9 cellular contexts compared by ENCODE assay signal in the genomic region with DNA sequence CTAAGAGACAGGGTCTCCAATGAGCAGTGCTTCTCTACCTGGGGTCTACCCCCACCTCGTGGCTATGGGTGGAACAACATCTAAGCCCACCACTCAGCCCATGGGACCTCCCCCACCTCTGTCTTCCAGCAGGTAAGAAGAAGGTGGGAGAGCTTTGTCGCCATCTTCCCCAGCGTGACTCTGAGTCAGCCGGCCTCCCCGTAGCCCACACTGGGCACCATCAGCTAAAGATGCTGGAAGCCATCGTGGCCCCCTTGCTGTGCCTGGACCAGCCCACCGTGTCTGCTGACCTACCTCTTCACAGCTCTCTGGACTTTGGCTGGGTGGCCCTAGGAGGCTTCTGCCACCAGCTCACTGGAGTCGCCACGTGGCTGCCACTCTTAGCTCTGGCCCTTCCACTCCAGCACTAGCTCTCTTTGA. TPM values are rescaled to one million over a fixed set of nuclear protein-coding genes. Genes with fewer than 3 reads are reported as not detected.
A peak's percentile ranks its signal among the peaks of the same experiment; 100 is the strongest.
DNase-seq lines count a peak whose midpoint lies in the region; ATAC-seq and TF ChIP-seq lines count a peak whose summit lies in the region.
"Had no signal": no experiment of that assay in that cellular context is flagged by ENCODE, and none has a peak within 500 bp of the region (broad histone marks: within the 10 kb centered on the region; RNA-seq: fewer than 3 reads in every experiment).

No MANE protein-coding gene starts in this region.

- no peak for TF ChIP-seq POLR2A in suprapubic skin (IDR thresholded peaks at IDR 0.05)

- H3K4me3 ChIP-seq in thoracic aorta, result no peak overlapping the region
- no peak overlapping the region for H3K4me3 ChIP-seq in suprapubic skin

- TF ChIP-seq CTCF in glutamatergic neuron (IDR thresholded peaks at IDR 0.05; ENCODE audit: partially characterized antibody, unreplicated experiment) (peak; percentile 85), thoracic aorta (IDR thresholded peaks at IDR 0.05) (peak; percentile 38), suprapubic skin (IDR thresholded peaks at IDR 0.05) (peak in 1 of 2 donors; percentile 26)

- WGBS in suprapubic skin, result 83% methylated on average over 4 of the region's 9 CpGs

- H3K27me3 ChIP-seq in thoracic aorta (replicated peaks; ENCODE audit: insufficient read depth) (no peaks in the 10 kb centered on the region), suprapubic skin (no peaks in the 10 kb centered on the region)

- H3K36me3 ChIP-seq in thoracic aorta (no peaks in the 10 kb centered on the region), suprapubic skin (no peaks in the 10 kb centered on the region)

- peak; percentile 20 for DNase-seq in activated CD8-positive, alpha-beta memory T cell treated with anti-CD3 and anti-CD28 coated beads, Interleukin-2, amount 50 U/mL, for 4 hours
- no peak for DNase-seq in activated CD8-positive, alpha-beta memory T cell treated with anti-CD3 and anti-CD28 coated beads, Interleukin-2, amount 10 ng/mL, durations not matched to agents 7 days and 5 days
- peak; percentile 75 for DNase-seq in SK-N-DZ (ENCODE audit: low spot score)
- peak; percentile 78 for DNase-seq in glutamatergic neuron
- no peak for DNase-seq in thoracic aorta (ENCODE audit: low spot score)
- no peak for DNase-seq in suprapubic skin (ENCODE audit: low spot score in 2 of 2)
- no peak for DNase-seq in epidermal melanocyte (ENCODE audit: insufficient read length, low spot score)
- DNase-seq: naive B cell had no signal

- H3K4me3 Mint-ChIP-seq in activated CD8-positive, alpha-beta memory T cell treated with anti-CD3 and anti-CD28 coated beads, Interleukin-2, amount 10 ng/mL, durations not matched to agents 7 days and 5 days, result no peak overlapping the region
- no peak overlapping the region for H3K4me3 Mint-ChIP-seq in glutamatergic neuron (ENCODE audit: unreplicated experiment)
- H3K4me3 Mint-ChIP-seq: naive B cell had no signal

- CTCF ChIA-PET in activated CD8-positive, alpha-beta memory T cell treated with anti-CD3 and anti-CD28 coated beads, Interleukin-2, amount 10 ng/mL, durations not matched to agents 7 days and 5 days (lab: Charles Lee), result interaction anchor here (0.9 to 1.5 kb wide), 6 partner anchors 10 to 93 kb away, joined by 3 to 4 read pairs (median 3); no protein-coding TSS in a partner anchor

- H3K4me1 ChIP-seq in thoracic aorta (ENCODE audit: control insufficient read depth in 1 of 2, low read depth in 2 of 2), result peaks cover 10 to 12% of the 10 kb centered on the region in 2 donors
- peaks cover 6% of the 10 kb centered on the region for H3K4me1 ChIP-seq in suprapubic skin

- TF ChIP-seq EP300 in suprapubic skin (IDR thresholded peaks at IDR 0.05), result no peak

- no peak overlapping the region for H3K27ac Mint-ChIP-seq in activated CD8-positive, alpha-beta memory T cell treated with anti-CD3 and anti-CD28 coated beads, Interleukin-2, amount 10 ng/mL, durations not matched to agents 7 days and 5 days
- H3K27ac Mint-ChIP-seq in glutamatergic neuron (ENCODE audit: unreplicated experiment), result no peak overlapping the region

- H3K9me3 ChIP-seq in thoracic aorta (no peaks in the 10 kb centered on the region), suprapubic skin (no peaks in the 10 kb centered on the region)

- H3K27me3 Mint-ChIP-seq in activated CD8-positive, alpha-beta memory T cell treated with anti-CD3 and anti-CD28 coated beads, Interleukin-2, amount 10 ng/mL, durations not matched to agents 7 days and 5 days, result no peaks in the 10 kb centered on the region
- no peaks in the 10 kb centered on the region for H3K27me3 Mint-ChIP-seq in glutamatergic neuron (ENCODE audit: unreplicated experiment)

- ATAC-seq in activated CD8-positive, alpha-beta memory T cell treated with anti-CD3 and anti-CD28 coated beads, Interleukin-2, amount 10 ng/mL, durations not matched to agents 7 days and 5 days, result no peak
- ATAC-seq in thoracic aorta (ENCODE audit: insufficient number of reproducible peaks, low FRiP score, low read depth) (no peak), GM18511 (IDR thresholded peaks at IDR 0.05; ENCODE audit: unreplicated experiment) (no peak)

- H3K27ac ChIP-seq in thoracic aorta, result no peak overlapping the region
- H3K27ac ChIP-seq in suprapubic skin, result no peak overlapping the region

- H3K36me3 Mint-ChIP-seq in activated CD8-positive, alpha-beta memory T cell treated with anti-CD3 and anti-CD28 coated beads, Interleukin-2, amount 10 ng/mL, durations not matched to agents 7 days and 5 days, result no peaks in the 10 kb centered on the region
- H3K36me3 Mint-ChIP-seq in glutamatergic neuron (ENCODE audit: unreplicated experiment), result peaks cover 5% of the 10 kb centered on the region
- H3K36me3 Mint-ChIP-seq: naive B cell had no signal

- H3K4me1 Mint-ChIP-seq in activated CD8-positive, alpha-beta memory T cell treated with anti-CD3 and anti-CD28 coated beads, Interleukin-2, amount 10 ng/mL, durations not matched to agents 7 days and 5 days, result peaks cover 1% of the 10 kb centered on the region
- H3K4me1 Mint-ChIP-seq in glutamatergic neuron (ENCODE audit: low read depth, unreplicated experiment), result peaks cover under 1% of the 10 kb centered on the region
- H3K4me1 Mint-ChIP-seq: naive B cell had no signal

- peaks cover 2% of the 10 kb centered on the region for H3K9me3 Mint-ChIP-seq in activated CD8-positive, alpha-beta memory T cell treated with anti-CD3 and anti-CD28 coated beads, Interleukin-2, amount 10 ng/mL, durations not matched to agents 7 days and 5 days (ENCODE audit: low read depth)
- peaks cover 2% of the 10 kb centered on the region for H3K9me3 Mint-ChIP-seq in glutamatergic neuron (ENCODE audit: unreplicated experiment)

RNA-seq across cellular contexts. Expression of gene C11orf86, which starts 1.0 kb away (rescaled TPM):
- not detected for total RNA-seq in activated CD8-positive, alpha-beta memory T cell treated with anti-CD3 and anti-CD28 coated beads, Interleukin-2, amount 10 ng/mL, durations not matched to agents 7 days and 5 days
- 0.57 TPM in 1 of 2 replicates, not detected in the other for polyA plus RNA-seq in SK-N-DZ (2014; cell fraction: cytosol; rRNA removed)
- not detected in 2 replicates for polyA plus RNA-seq in SK-N-DZ (2014; cell fraction: nucleus; rRNA removed)
- not detected for total RNA-seq in glutamatergic neuron (ENCODE audit: unreplicated experiment)
- total RNA-seq in thoracic aorta, result not detected
- total RNA-seq in suprapubic skin, result not detected

RNA-seq across cellular contexts. Expression of gene PC, which starts 17.9 kb away (rescaled TPM):
- 10 to 100 TPM; 10.1 to 11.3 TPM for total RNA-seq in activated CD8-positive, alpha-beta memory T cell treated with anti-CD3 and anti-CD28 coated beads, Interleukin-2, amount 10 ng/mL, durations not matched to agents 7 days and 5 days
- 20.3 and 23.9 TPM in 2 replicates for polyA plus RNA-seq in SK-N-DZ (2014; cell fraction: cytosol; rRNA removed)
- polyA plus RNA-seq in SK-N-DZ (2014; cell fraction: nucleus; rRNA removed), result 39.3 and 44.0 TPM in 2 replicates
- total RNA-seq in glutamatergic neuron (ENCODE audit: unreplicated experiment) (47.4 TPM), thoracic aorta (10 to 100 TPM in 1 of 2 donors, 1 to 10 TPM in 1; 8.0 to 12.7 TPM), suprapubic skin (10 to 100 TPM; 10.8 to 25.4 (median 13.9) TPM)

RNA-seq across cellular contexts. Expression of gene SYT12, which starts 46.9 kb away (rescaled TPM):
- not detected for total RNA-seq in activated CD8-positive, alpha-beta memory T cell treated with anti-CD3 and anti-CD28 coated beads, Interleukin-2, amount 10 ng/mL, durations not matched to agents 7 days and 5 days
- polyA plus RNA-seq in SK-N-DZ (2014; cell fraction: cytosol; rRNA removed), result 0.24 TPM in 1 of 2 replicates, not detected in the other
- polyA plus RNA-seq in SK-N-DZ (2014; cell fraction: nucleus; rRNA removed), result 0.06 and 0.07 TPM in 2 replicates
- total RNA-seq in glutamatergic neuron (ENCODE audit: unreplicated experiment) (0.37 TPM), thoracic aorta (10 to 100 TPM in 1 of 2 donors, 1 to 10 TPM in 1; 3.2 to 16.9 TPM), suprapubic skin (1 to 10 TPM in 1 of 4 donors, under 1 TPM in 3; 0.38 to 1.1 (median 0.53) TPM)

Comparison
In these comparisons a context has a peak if more than half of its experiments do, and no peak if none do; other contexts are left out.
1. DNase-seq: peak in activated CD8-positive, alpha-beta memory T cell treated with anti-CD3 and anti-CD28 coated beads, Interleukin-2, amount 50 U/mL, for 4 hours (single experiment), SK-N-DZ (single experiment) and glutamatergic neuron (single experiment); none in activated CD8-positive, alpha-beta memory T cell treated with anti-CD3 and anti-CD28 coated beads, Interleukin-2, amount 10 ng/mL, durations not matched to agents 7 days and 5 days (single experiment), thoracic aorta (single experiment), suprapubic skin (0 of 2) and epidermal melanocyte (single experiment).